21 cellular contexts compared by ENCODE assay signal in genomic region chr1:240362826-240363225, GRCh38.
"Had no signal": no experiment of that assay in that cellular context is flagged by ENCODE, and none has a peak within 500 bp of the region (broad histone marks: within the 10 kb centered on the region; RNA-seq: fewer than 3 reads in every experiment).

No MANE protein-coding gene starts in this region.

- H3K27ac ChIP-seq: SJSA1, SK-N-MC had no signal

- H3K9me3 ChIP-seq: SJSA1 had no signal

- DNase-seq: KBM-7, MV-4-11, NCI-H1048, NCI-H1105, NCI-H1417, NCI-H1436 treated with DMSO at 0.1 percent for 48 hours, NCI-H1694, NCI-H187 treated with DMSO at 0.1 percent for 48 hours, NCI-H2029 treated with DMSO at 0.1 percent for 48 hours, NCI-H2171, NCI-H226, NCI-H446, NCI-H510A, NCI-H524 treated with DMSO at 0.1 percent for 48 hours, NCI-H69, NCI-H82, Right ventricle myocardium superior, RPMI8226, SIG-M5 had no signal

- H3K27me3 ChIP-seq: SJSA1 had no signal

- H3K4me1 ChIP-seq: SJSA1 had no signal

- H3K4me3 ChIP-seq: SJSA1, SK-N-MC had no signal
